Comparison of ENCODE assay signal across 1 cellular context in the genomic region with DNA sequence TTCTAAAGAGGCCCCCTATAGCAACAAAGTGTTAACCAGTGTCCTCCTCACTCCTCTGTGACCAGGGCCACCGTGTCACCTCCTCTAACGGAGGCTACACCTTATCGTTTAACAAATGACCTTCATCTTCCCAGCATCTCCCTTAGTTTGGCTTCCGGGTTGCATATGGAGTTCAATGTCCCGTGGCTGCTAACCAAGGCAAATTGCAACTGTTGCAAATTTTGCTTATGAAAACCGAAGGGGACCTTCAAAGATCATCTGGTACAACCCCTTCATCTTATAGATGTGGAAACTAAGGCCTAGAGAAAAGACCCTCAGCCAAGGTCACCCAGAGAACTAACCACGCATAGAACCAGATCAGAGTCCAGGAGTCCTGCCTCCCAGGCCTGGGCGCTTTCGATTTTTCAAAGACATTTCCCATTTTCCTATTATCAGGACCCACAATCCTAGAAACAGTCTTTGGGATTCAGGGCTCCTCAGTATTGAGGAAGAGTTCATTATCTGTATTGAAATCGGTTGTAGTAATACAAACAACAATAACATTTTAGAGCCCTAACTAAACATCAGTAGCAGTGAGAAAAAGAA.
TF ChIP-seq lines count a peak whose summit lies in the region.

No MANE protein-coding gene starts in this region.

TF ChIP-seq in K562, 482 proteins besides CTCF, POLR2A, EP300 and RAD21:
- TF ChIP-seq NCOA4 (IDR thresholded peaks at IDR 0.05; ENCODE audit: partially characterized antibody) (no peak), CTBP1 (IDR thresholded peaks at IDR 0.05; ENCODE audit: borderline replicate concordance) (peak; percentile 28; the same call in 1 of the 2 replicates), C11orf30 (IDR thresholded peaks at IDR 0.05; ENCODE audit: low read depth) (peak; percentile 77), ZNF316 (IDR thresholded peaks at IDR 0.05) (peak; percentile 84), ZNF644 (tag; IDR thresholded peaks at IDR 0.05; ENCODE audit: low read depth) (no peak), REST (CRISPR knock-in tag; IDR thresholded peaks at IDR 0.05; ENCODE audit: low read depth) (no peak), RFX1 (IDR thresholded peaks at IDR 0.05) (no peak), NR3C1 (CRISPR knock-in tag; IDR thresholded peaks at IDR 0.05) (no peak), MAFG (tag; conservative IDR thresholded peaks at IDR 0.05) (0 out of 2 replicates have a peak, but pooled peaks have one; percentile 25), CCAR2 (IDR thresholded peaks at IDR 0.05; ENCODE audit: low read depth, low read length) (no peak), ILF3 (IDR thresholded peaks at IDR 0.05; ENCODE audit: borderline replicate concordance) (no peak), ZBTB7A (IDR thresholded peaks at IDR 0.05; ENCODE audit: borderline replicate concordance, control insufficient read depth, low read depth, low read length) (no peak), ESRRA (IDR thresholded peaks at IDR 0.05; ENCODE audit: borderline replicate concordance, low read depth) (peak; percentile 79), ZFPM2 (CRISPR knock-in tag; IDR thresholded peaks at IDR 0.05) (no peak), RCOR1 (IDR thresholded peaks at IDR 0.05; ENCODE audit: borderline replicate concordance in 1 of 2, low read depth in 2 of 2, low read length in 2 of 2) (no peak), ZBTB1 (CRISPR knock-in tag; IDR thresholded peaks at IDR 0.05; ENCODE audit: borderline replicate concordance, low read depth) (0 out of 2 replicates have a peak, but pooled peaks have one; percentile 26), RNF2 (IDR thresholded peaks at IDR 0.05) (no peak)
- TF ChIP-seq, protein P1, sequence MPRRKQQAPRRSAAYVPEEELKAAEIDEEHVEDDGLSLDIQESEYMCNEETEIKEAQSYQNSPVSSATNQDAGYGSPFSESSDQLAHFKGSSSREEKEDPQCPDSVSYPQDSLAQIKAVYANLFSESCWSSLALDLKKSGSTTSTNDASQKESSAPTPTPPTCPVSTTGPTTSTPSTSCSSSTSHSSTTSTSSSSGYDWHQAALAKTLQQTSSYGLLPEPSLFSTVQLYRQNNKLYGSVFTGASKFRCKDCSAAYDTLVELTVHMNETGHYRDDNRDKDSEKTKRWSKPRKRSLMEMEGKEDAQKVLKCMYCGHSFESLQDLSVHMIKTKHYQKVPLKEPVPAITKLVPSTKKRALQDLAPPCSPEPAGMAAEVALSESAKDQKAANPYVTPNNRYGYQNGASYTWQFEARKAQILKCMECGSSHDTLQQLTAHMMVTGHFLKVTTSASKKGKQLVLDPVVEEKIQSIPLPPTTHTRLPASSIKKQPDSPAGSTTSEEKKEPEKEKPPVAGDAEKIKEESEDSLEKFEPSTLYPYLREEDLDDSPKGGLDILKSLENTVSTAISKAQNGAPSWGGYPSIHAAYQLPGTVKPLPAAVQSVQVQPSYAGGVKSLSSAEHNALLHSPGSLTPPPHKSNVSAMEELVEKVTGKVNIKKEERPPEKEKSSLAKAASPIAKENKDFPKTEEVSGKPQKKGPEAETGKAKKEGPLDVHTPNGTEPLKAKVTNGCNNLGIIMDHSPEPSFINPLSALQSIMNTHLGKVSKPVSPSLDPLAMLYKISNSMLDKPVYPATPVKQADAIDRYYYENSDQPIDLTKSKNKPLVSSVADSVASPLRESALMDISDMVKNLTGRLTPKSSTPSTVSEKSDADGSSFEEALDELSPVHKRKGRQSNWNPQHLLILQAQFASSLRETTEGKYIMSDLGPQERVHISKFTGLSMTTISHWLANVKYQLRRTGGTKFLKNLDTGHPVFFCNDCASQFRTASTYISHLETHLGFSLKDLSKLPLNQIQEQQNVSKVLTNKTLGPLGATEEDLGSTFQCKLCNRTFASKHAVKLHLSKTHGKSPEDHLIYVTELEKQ (CRISPR knock-in tag; IDR thresholded peaks at IDR 0.05) = no peak
- TF ChIP-seq, protein P2, sequence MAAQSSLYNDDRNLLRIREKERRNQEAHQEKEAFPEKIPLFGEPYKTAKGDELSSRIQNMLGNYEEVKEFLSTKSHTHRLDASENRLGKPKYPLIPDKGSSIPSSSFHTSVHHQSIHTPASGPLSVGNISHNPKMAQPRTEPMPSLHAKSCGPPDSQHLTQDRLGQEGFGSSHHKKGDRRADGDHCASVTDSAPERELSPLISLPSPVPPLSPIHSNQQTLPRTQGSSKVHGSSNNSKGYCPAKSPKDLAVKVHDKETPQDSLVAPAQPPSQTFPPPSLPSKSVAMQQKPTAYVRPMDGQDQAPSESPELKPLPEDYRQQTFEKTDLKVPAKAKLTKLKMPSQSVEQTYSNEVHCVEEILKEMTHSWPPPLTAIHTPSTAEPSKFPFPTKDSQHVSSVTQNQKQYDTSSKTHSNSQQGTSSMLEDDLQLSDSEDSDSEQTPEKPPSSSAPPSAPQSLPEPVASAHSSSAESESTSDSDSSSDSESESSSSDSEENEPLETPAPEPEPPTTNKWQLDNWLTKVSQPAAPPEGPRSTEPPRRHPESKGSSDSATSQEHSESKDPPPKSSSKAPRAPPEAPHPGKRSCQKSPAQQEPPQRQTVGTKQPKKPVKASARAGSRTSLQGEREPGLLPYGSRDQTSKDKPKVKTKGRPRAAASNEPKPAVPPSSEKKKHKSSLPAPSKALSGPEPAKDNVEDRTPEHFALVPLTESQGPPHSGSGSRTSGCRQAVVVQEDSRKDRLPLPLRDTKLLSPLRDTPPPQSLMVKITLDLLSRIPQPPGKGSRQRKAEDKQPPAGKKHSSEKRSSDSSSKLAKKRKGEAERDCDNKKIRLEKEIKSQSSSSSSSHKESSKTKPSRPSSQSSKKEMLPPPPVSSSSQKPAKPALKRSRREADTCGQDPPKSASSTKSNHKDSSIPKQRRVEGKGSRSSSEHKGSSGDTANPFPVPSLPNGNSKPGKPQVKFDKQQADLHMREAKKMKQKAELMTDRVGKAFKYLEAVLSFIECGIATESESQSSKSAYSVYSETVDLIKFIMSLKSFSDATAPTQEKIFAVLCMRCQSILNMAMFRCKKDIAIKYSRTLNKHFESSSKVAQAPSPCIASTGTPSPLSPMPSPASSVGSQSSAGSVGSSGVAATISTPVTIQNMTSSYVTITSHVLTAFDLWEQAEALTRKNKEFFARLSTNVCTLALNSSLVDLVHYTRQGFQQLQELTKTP (IDR thresholded peaks at IDR 0.05; ENCODE audit: low read depth in 1 of 2, partially characterized antibody in 2 of 2) = no peak
- TF ChIP-seq, protein P3, sequence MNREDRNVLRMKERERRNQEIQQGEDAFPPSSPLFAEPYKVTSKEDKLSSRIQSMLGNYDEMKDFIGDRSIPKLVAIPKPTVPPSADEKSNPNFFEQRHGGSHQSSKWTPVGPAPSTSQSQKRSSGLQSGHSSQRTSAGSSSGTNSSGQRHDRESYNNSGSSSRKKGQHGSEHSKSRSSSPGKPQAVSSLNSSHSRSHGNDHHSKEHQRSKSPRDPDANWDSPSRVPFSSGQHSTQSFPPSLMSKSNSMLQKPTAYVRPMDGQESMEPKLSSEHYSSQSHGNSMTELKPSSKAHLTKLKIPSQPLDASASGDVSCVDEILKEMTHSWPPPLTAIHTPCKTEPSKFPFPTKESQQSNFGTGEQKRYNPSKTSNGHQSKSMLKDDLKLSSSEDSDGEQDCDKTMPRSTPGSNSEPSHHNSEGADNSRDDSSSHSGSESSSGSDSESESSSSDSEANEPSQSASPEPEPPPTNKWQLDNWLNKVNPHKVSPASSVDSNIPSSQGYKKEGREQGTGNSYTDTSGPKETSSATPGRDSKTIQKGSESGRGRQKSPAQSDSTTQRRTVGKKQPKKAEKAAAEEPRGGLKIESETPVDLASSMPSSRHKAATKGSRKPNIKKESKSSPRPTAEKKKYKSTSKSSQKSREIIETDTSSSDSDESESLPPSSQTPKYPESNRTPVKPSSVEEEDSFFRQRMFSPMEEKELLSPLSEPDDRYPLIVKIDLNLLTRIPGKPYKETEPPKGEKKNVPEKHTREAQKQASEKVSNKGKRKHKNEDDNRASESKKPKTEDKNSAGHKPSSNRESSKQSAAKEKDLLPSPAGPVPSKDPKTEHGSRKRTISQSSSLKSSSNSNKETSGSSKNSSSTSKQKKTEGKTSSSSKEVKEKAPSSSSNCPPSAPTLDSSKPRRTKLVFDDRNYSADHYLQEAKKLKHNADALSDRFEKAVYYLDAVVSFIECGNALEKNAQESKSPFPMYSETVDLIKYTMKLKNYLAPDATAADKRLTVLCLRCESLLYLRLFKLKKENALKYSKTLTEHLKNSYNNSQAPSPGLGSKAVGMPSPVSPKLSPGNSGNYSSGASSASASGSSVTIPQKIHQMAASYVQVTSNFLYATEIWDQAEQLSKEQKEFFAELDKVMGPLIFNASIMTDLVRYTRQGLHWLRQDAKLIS (CRISPR knock-in tag; IDR thresholded peaks at IDR 0.05) = 0 out of 2 replicates have a peak, but pooled peaks have one; percentile 17
- TF ChIP-seq, protein P4, sequence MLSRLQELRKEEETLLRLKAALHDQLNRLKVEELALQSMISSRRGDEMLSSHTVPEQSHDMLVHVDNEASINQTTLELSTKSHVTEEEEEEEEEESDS (CRISPR knock-in tag; IDR thresholded peaks at IDR 0.05) = no peak
- TF ChIP-seq, protein P5, sequence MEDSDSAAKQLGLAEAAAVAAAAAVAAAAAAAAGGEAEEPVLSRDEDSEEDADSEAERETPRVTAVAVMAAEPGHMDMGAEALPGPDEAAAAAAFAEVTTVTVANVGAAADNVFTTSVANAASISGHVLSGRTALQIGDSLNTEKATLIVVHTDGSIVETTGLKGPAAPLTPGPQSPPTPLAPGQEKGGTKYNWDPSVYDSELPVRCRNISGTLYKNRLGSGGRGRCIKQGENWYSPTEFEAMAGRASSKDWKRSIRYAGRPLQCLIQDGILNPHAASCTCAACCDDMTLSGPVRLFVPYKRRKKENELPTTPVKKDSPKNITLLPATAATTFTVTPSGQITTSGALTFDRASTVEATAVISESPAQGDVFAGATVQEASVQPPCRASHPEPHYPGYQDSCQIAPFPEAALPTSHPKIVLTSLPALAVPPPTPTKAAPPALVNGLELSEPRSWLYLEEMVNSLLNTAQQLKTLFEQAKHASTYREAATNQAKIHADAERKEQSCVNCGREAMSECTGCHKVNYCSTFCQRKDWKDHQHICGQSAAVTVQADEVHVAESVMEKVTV (CRISPR knock-in tag; IDR thresholded peaks at IDR 0.05) = no peak
- TF ChIP-seq, protein P6, sequence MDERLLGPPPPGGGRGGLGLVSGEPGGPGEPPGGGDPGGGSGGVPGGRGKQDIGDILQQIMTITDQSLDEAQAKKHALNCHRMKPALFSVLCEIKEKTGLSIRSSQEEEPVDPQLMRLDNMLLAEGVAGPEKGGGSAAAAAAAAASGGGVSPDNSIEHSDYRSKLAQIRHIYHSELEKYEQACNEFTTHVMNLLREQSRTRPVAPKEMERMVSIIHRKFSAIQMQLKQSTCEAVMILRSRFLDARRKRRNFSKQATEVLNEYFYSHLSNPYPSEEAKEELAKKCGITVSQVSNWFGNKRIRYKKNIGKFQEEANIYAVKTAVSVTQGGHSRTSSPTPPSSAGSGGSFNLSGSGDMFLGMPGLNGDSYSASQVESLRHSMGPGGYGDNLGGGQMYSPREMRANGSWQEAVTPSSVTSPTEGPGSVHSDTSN (CRISPR knock-in tag; IDR thresholded peaks at IDR 0.05; ENCODE audit: low read depth) = no peak
- TF ChIP-seq, protein P6 (tag; conservative IDR thresholded peaks at IDR 0.05; ENCODE audit: low read depth) = no peak
